ENCODE assay signal across 8 cellular contexts in genomic region chr3:48563382-48563918, GRCh38. TPM values are rescaled to one million over a fixed set of nuclear protein-coding genes. Genes with fewer than 3 reads are reported as not detected.
DNase-seq lines count a peak whose midpoint lies in the region; ATAC-seq and TF ChIP-seq lines count a peak whose summit lies in the region.

TSS of gene UCN2 (minus strand) at chr3:48563781. CDS start at chr3:48563124, 657 bp downstream.

- peaks cover 83% of the 10 kb centered on the region for H3K4me1 Mint-ChIP-seq in stimulated activated effector memory CD8-positive, alpha-beta T cell treated with anti-CD3 and anti-CD28 coated beads, Interleukin-12 subunit alpha, Interleukin-12 subunit beta, amount 100 ng/mL, for 72 hours

- peaks cover 4% of the 10 kb centered on the region for H3K36me3 Mint-ChIP-seq in stimulated activated effector memory CD8-positive, alpha-beta T cell treated with anti-CD3 and anti-CD28 coated beads, Interleukin-12 subunit alpha, Interleukin-12 subunit beta, amount 100 ng/mL, for 72 hours

- WGBS in SK-N-SH (ENCODE audit: low lambda C conversion rate) = 66% methylated on average over 6 of the region's 6 CpGs
- 82% methylated on average over 2 to 5 of the region's 6 CpGs for WGBS in esophagus squamous epithelium, 2 donors

- H3K27ac ChIP-seq in SK-N-SH (ENCODE audit: low read depth in 2 of 2, low read length in 1 of 2) (peak within 1 kb of the TSS; percentile 83 to 93; a peak in 3 of 4 replicates), esophagus squamous epithelium (peak within 1 kb of the TSS in 3 of 4 donors; percentile 21 to 30 (median 21)), right atrium auricular region (no peak within 1 kb of the TSS)

- no peaks in the 10 kb centered on the region for H3K79me2 ChIP-seq in SK-N-SH (ENCODE audit: insufficient read depth)

- DNase-seq in NCI-H82 (lab: John Stamatoyannopoulos, UW) (peak; percentile 30), NCI-H82 treated with DMSO at 0.1 percent for 48 hours (lab: John Stamatoyannopoulos, UW; ENCODE audit: unreplicated experiment) (no peak), SK-N-SH (no peak), esophagus squamous epithelium (lab: John Stamatoyannopoulos, UW) (no peak), right atrium auricular region (ENCODE audit: low spot score) (no peak), SIG-M5 (lab: John Stamatoyannopoulos, UW) (no peak)
- DNase-seq in stimulated activated effector memory CD8-positive, alpha-beta T cell treated with anti-CD3 and anti-CD28 coated beads, Interleukin-12 subunit alpha, Interleukin-12 subunit beta, amount 100 ng/mL, for 72 hours (ENCODE audit: low spot score in 2 of 2) = no peak

- POLR2A ChIA-PET in SK-N-SH (lab: Yijun Ruan, JAX) = no interaction called here

- H3K27ac Mint-ChIP-seq in stimulated activated effector memory CD8-positive, alpha-beta T cell treated with anti-CD3 and anti-CD28 coated beads, Interleukin-12 subunit alpha, Interleukin-12 subunit beta, amount 100 ng/mL, for 72 hours = peak within 1 kb of the TSS; percentile 82

- H2AFZ ChIP-seq in SK-N-SH (ENCODE audit: low read depth) = peak within 1 kb of the TSS; percentile 30; the same call in 1 of the 2 replicates

- H3K9me3 ChIP-seq in SK-N-SH (no peaks in the 10 kb centered on the region), esophagus squamous epithelium (no peaks in the 10 kb centered on the region), right atrium auricular region (no peaks in the 10 kb centered on the region)

- no peaks in the 10 kb centered on the region for H3K27me3 ChIP-seq in SK-N-SH (ENCODE audit: insufficient read depth)
- H3K27me3 ChIP-seq in esophagus squamous epithelium = no peaks in the 10 kb centered on the region
- no peaks in the 10 kb centered on the region for H3K27me3 ChIP-seq in right atrium auricular region

- H3K4me3 ChIP-seq in SK-N-SH (ENCODE audit: low read depth in 2 of 2, low read length in 1 of 2) (no peak within 1 kb of the TSS), esophagus squamous epithelium (no peak within 1 kb of the TSS), right atrium auricular region (no peak within 1 kb of the TSS)

- TF ChIP-seq RAD21 in SK-N-SH (IDR thresholded peaks at IDR 0.05; ENCODE audit: low read length) = peak; percentile 20

- no peaks in the 10 kb centered on the region for H3K9me3 Mint-ChIP-seq in stimulated activated effector memory CD8-positive, alpha-beta T cell treated with anti-CD3 and anti-CD28 coated beads, Interleukin-12 subunit alpha, Interleukin-12 subunit beta, amount 100 ng/mL, for 72 hours

- H3K9me2 ChIP-seq in SK-N-SH = no peaks in the 10 kb centered on the region

- H3K4me2 ChIP-seq in SK-N-SH = peak within 1 kb of the TSS; percentile 65

- TF ChIP-seq POLR2A in esophagus squamous epithelium (IDR thresholded peaks at IDR 0.05) = no peak

- no peak; the same call in 1 of the 2 replicates for TF ChIP-seq CTCF in SK-N-SH (IDR thresholded peaks at IDR 0.05)
- no peak for TF ChIP-seq CTCF in esophagus squamous epithelium (IDR thresholded peaks at IDR 0.05)
- TF ChIP-seq CTCF in right atrium auricular region (IDR thresholded peaks at IDR 0.05) = no peak

- intact Hi-C loops in esophagus squamous epithelium (cut with DNase I) = no loop called here

- CTCF ChIA-PET in SK-N-SH (lab: Yijun Ruan, JAX) = interaction anchor here (1.5 kb wide), 1 partner anchor 98 kb away, joined by 4 read pairs; no protein-coding TSS in a partner anchor

- no peak for ATAC-seq in stimulated activated effector memory CD8-positive, alpha-beta T cell treated with anti-CD3 and anti-CD28 coated beads, Interleukin-12 subunit alpha, Interleukin-12 subunit beta, amount 100 ng/mL, for 72 hours
- no peak for ATAC-seq in GM21825 (IDR thresholded peaks at IDR 0.05; ENCODE audit: unreplicated experiment)

- no peak for TF ChIP-seq EP300 in SK-N-SH (IDR thresholded peaks at IDR 0.05; ENCODE audit: borderline replicate concordance in 1 of 2, low read depth in 1 of 2, low read length in 1 of 2)

- H3K36me3 ChIP-seq in SK-N-SH (replicated peaks in 1 of 2; ENCODE audit: control insufficient read depth in 1 of 2, insufficient read depth in 2 of 2, low read length in 1 of 2) (no peaks in the 10 kb centered on the region), esophagus squamous epithelium (peaks cover 0 to 32% (median 0%) of the 10 kb centered on the region in 3 donors), right atrium auricular region (no peaks in the 10 kb centered on the region)

- peaks cover 49 to 79% of the 10 kb centered on the region in 2 experiments; a peak in 3 of 4 replicates for H3K4me1 ChIP-seq in SK-N-SH (ENCODE audit: control insufficient read depth in 1 of 2, insufficient read depth in 2 of 2, low read depth in 1 of 2, low read length in 1 of 2)
- peaks cover 16 to 51% (median 25%) of the 10 kb centered on the region in 3 donors for H3K4me1 ChIP-seq in esophagus squamous epithelium
- peaks cover 0 to 31% of the 10 kb centered on the region in 2 donors for H3K4me1 ChIP-seq in right atrium auricular region

- peak within 1 kb of the TSS; percentile 67 for H3K4me3 Mint-ChIP-seq in stimulated activated effector memory CD8-positive, alpha-beta T cell treated with anti-CD3 and anti-CD28 coated beads, Interleukin-12 subunit alpha, Interleukin-12 subunit beta, amount 100 ng/mL, for 72 hours

- no peaks in the 10 kb centered on the region for H4K20me1 ChIP-seq in SK-N-SH (ENCODE audit: insufficient read depth)

- H3K9ac ChIP-seq in SK-N-SH = peak within 1 kb of the TSS; percentile 57

- peaks cover 24% of the 10 kb centered on the region for H3F3A ChIP-seq in SK-N-SH (replicated peaks; ENCODE audit: insufficient read depth)

TF ChIP-seq in SK-N-SH, 30 proteins besides CTCF, POLR2A, EP300 and RAD21:
- TF ChIP-seq YY1 (IDR thresholded peaks at IDR 0.05; ENCODE audit: low read depth) (0 out of 2 replicates have a peak, but pooled peaks have one; percentile 22), MAX (IDR thresholded peaks at IDR 0.05; ENCODE audit: low read depth) (no peak)

RNA-seq across cellular contexts. Expression of gene UCN2, which starts in this region (rescaled TPM):
- 0.50 and 0.69 TPM in 2 replicates for polyA plus RNA-seq in SK-N-SH (2012; rRNA removed)
- 0.15 and 0.22 TPM in 2 replicates for polyA plus RNA-seq in SK-N-SH (2012; cell fraction: cytosol; rRNA removed)
- polyA plus RNA-seq in SK-N-SH (2012; cell fraction: nucleus; rRNA removed) = 2.7 and 4.1 TPM in 2 replicates
- total RNA-seq in esophagus squamous epithelium = 1 to 10 TPM; 2.6 to 5.3 (median 3.4) TPM
- not detected for total RNA-seq in right atrium auricular region

Comparison
In these comparisons a context has a peak if more than half of its experiments do, and no peak if none do; other contexts are left out.
1. H3K27ac ChIP-seq: peak in SK-N-SH (2 of 2) and esophagus squamous epithelium (3 of 4); none in right atrium auricular region (0 of 2).